In genomic region chr2:183153967-183154366, GRCh38 we compare ENCODE assay signal across 8 cellular contexts.
"Had no signal": no experiment of that assay in that cellular context is flagged by ENCODE, and none has a peak within 500 bp of the region (broad histone marks: within the 10 kb centered on the region; RNA-seq: fewer than 3 reads in every experiment).

No MANE protein-coding gene starts in this region.

- H3K4me3 ChIP-seq: GM12878 had no signal

- FAIRE-seq: G401.6, GM12878, GM12891, GM12892, GM18507, GM19239 had no signal

- ATAC-seq: GM12878 had no signal

- DNase-seq: GDM1, GF-D8 had no signal
